ENCODE assay signal across 8 cellular contexts in the genomic region with DNA sequence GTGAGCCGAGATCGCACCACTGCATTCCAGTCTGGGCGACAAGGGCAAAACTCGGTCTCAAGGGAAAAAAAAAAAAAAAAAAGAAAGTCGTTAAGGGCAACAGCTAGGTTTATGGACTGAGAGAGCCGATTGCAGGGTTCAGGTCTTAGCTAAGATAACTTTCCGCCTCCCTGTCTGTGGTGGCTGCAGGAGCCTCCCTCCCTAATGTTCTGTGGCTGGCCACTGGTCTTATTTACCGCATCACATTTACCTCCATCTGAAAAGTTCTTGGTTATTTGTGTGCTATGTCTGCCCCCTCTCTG. TPM values are rescaled to one million over a fixed set of nuclear protein-coding genes. Genes with fewer than 3 reads are reported as not detected.
DNase-seq lines count a peak whose midpoint lies in the region; ATAC-seq and TF ChIP-seq lines count a peak whose summit lies in the region.

No MANE protein-coding gene starts in this region.

- in situ Hi-C loops in gastrocnemius medialis (cut with MboI; ENCODE audit: low sequenced_read_pairs in 4 of 4): loop anchor here in 1 of 4 donors (25.0 kb wide), 1 partner anchor 220 kb away; no protein-coding TSS in a partner anchor

- CTCF ChIA-PET in SK-N-SH (lab: Yijun Ruan, JAX): interaction anchor here (0.6 to 1.8 kb wide), 6 partner anchors 11 to 166 kb away, joined by 3 to 5 read pairs (median 3); no protein-coding TSS in a partner anchor

- H3K4me2 ChIP-seq in SK-N-SH: peak overlapping the region; percentile 85

- peaks cover 9 to 17% of the 10 kb centered on the region in 2 experiments; a peak in 2 of 4 replicates for H3K4me1 ChIP-seq in SK-N-SH (ENCODE audit: control insufficient read depth in 1 of 2, insufficient read depth in 2 of 2, low read depth in 1 of 2, low read length in 1 of 2)
- peaks cover 15 to 24% of the 10 kb centered on the region in 2 donors for H3K4me1 ChIP-seq in gastrocnemius medialis

- TF ChIP-seq CTCF in SK-N-SH (IDR thresholded peaks at IDR 0.05) (no peak), fibroblast of pulmonary artery (IDR thresholded peaks at IDR 0.05; ENCODE audit: low read length, missing control alignments) (no peak), gastrocnemius medialis (IDR thresholded peaks at IDR 0.05 in 4 of 5, conservative IDR thresholded peaks at IDR 0.05 in 1 of 5) (no peak)

- POLR2A ChIA-PET in SK-N-SH (lab: Yijun Ruan, JAX): interaction anchor here (0.6 to 1.1 kb wide), 3 partner anchors 12 to 129 kb away, joined by 3 to 5 read pairs (median 3); no protein-coding TSS in a partner anchor

- H4K20me1 ChIP-seq in SK-N-SH (ENCODE audit: insufficient read depth): peaks cover 10% of the 10 kb centered on the region; the same call in 1 of the 2 replicates

- H3F3A ChIP-seq in SK-N-SH (replicated peaks; ENCODE audit: insufficient read depth): peaks cover 2% of the 10 kb centered on the region

- H3K9me3 ChIP-seq in SK-N-SH (no peaks in the 10 kb centered on the region), gastrocnemius medialis (no peaks in the 10 kb centered on the region)

- peak overlapping the region in 1 of 2 experiments; percentile 69; a peak in 1 of 4 replicates for H3K27ac ChIP-seq in SK-N-SH (ENCODE audit: low read depth in 2 of 2, low read length in 1 of 2)
- H3K27ac ChIP-seq in gastrocnemius medialis: peak overlapping the region; percentile 87 to 93 (median 90)

- 63% methylated on average over 8 of the region's 8 CpGs for WGBS in SK-N-SH (ENCODE audit: low lambda C conversion rate)

- intact Hi-C loops in gastrocnemius medialis (cut with DNase I; ENCODE audit: low total_unique reads): loop anchor here (1.0 kb wide), 2 partner anchors 46 to 149 kb away; partner anchors contain the start of gene UPF1

- DNase-seq in H7 (peak; percentile 57), SK-N-SH (no peak), fibroblast of pulmonary artery (ENCODE audit: low read depth) (no peak), gastrocnemius medialis (no peak), DMS114 treated with DMSO at 0.1 percent for 48 hours (lab: John Stamatoyannopoulos, UW; ENCODE audit: unreplicated experiment) (no peak), UCSD-AML1 (lab: John Stamatoyannopoulos, UW; ENCODE audit: unreplicated experiment) (no peak), SHP77 (lab: John Stamatoyannopoulos, UW) (no peak)

- peak overlapping the region; percentile 69; the same call in 1 of the 2 replicates for H3K9ac ChIP-seq in SK-N-SH

- H3K27me3 ChIP-seq in H7 (ENCODE audit: control insufficient read depth, insufficient read depth, low read length) (no peaks in the 10 kb centered on the region), SK-N-SH (ENCODE audit: insufficient read depth) (no peaks in the 10 kb centered on the region), gastrocnemius medialis (no peaks in the 10 kb centered on the region)

- H3K4me3 ChIP-seq in H7 (ENCODE audit: insufficient read depth, low read depth, low read length) (peak overlapping the region; percentile 69), SK-N-SH (ENCODE audit: low read depth in 2 of 2, low read length in 1 of 2) (peak overlapping the region; percentile 59 to 64), fibroblast of pulmonary artery (replicated peaks; ENCODE audit: low read depth, low read length) (peak overlapping the region; percentile 57), gastrocnemius medialis (peak overlapping the region; percentile 52 to 65 (median 55))

- no peak for TF ChIP-seq EP300 in SK-N-SH (IDR thresholded peaks at IDR 0.05; ENCODE audit: borderline replicate concordance in 1 of 2, low read depth in 1 of 2, low read length in 1 of 2)

- ATAC-seq in gastrocnemius medialis (no peak), GM19467 (IDR thresholded peaks at IDR 0.05; ENCODE audit: unreplicated experiment) (no peak)

- H3K79me2 ChIP-seq in SK-N-SH (ENCODE audit: insufficient read depth): peaks cover 38% of the 10 kb centered on the region

- no peak for TF ChIP-seq POLR2A in gastrocnemius medialis (IDR thresholded peaks at IDR 0.05)

- H2AFZ ChIP-seq in SK-N-SH (ENCODE audit: low read depth): peak overlapping the region; percentile 87

- no peaks in the 10 kb centered on the region for H3K9me2 ChIP-seq in SK-N-SH

- no peak for TF ChIP-seq RAD21 in SK-N-SH (IDR thresholded peaks at IDR 0.05; ENCODE audit: low read length)

- H3K36me3 ChIP-seq in H7 (replicated peaks; ENCODE audit: control insufficient read depth, insufficient read depth, low read length) (no peaks in the 10 kb centered on the region), SK-N-SH (replicated peaks in 1 of 2; ENCODE audit: control insufficient read depth in 1 of 2, insufficient read depth in 2 of 2, low read length in 1 of 2) (no peaks in the 10 kb centered on the region), gastrocnemius medialis (no peaks in the 10 kb centered on the region)

TF ChIP-seq in SK-N-SH, 30 proteins besides CTCF, POLR2A, EP300 and RAD21 (continues in another document):
- TF ChIP-seq, protein P1, sequence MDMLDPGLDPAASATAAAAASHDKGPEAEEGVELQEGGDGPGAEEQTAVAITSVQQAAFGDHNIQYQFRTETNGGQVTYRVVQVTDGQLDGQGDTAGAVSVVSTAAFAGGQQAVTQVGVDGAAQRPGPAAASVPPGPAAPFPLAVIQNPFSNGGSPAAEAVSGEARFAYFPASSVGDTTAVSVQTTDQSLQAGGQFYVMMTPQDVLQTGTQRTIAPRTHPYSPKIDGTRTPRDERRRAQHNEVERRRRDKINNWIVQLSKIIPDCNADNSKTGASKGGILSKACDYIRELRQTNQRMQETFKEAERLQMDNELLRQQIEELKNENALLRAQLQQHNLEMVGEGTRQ (IDR thresholded peaks at IDR 0.05; ENCODE audit: borderline replicate concordance, low read depth, low read length): no peak
- TF ChIP-seq NRF1 (IDR thresholded peaks at IDR 0.05; ENCODE audit: low read depth, low read length): no peak
- TF ChIP-seq, protein P2, sequence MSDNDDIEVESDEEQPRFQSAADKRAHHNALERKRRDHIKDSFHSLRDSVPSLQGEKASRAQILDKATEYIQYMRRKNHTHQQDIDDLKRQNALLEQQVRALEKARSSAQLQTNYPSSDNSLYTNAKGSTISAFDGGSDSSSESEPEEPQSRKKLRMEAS (IDR thresholded peaks at IDR 0.05; ENCODE audit: low read depth): no peak
- no peak for TF ChIP-seq TEAD4 (IDR thresholded peaks at IDR 0.05; ENCODE audit: borderline replicate concordance, insufficient read depth)
- no peak for TF ChIP-seq GABPA (IDR thresholded peaks at IDR 0.05; ENCODE audit: low read depth)
- no peak for TF ChIP-seq RXRA (IDR thresholded peaks at IDR 0.05; ENCODE audit: borderline replicate concordance, low read depth)
- no peak for TF ChIP-seq MEF2A (IDR thresholded peaks at IDR 0.05; ENCODE audit: borderline replicate concordance, low read depth)
- no peak for TF ChIP-seq NFIC (IDR thresholded peaks at IDR 0.05; ENCODE audit: borderline replicate concordance)
- no peak for TF ChIP-seq ZBTB33 (IDR thresholded peaks at IDR 0.05; ENCODE audit: borderline replicate concordance, low read depth)
- TF ChIP-seq RFX5 (IDR thresholded peaks at IDR 0.05; ENCODE audit: low read length): no peak
- no peak for TF ChIP-seq GATA2 (CRISPR knock-in tag; IDR thresholded peaks at IDR 0.05)
- TF ChIP-seq YY1 (IDR thresholded peaks at IDR 0.05; ENCODE audit: low read depth): no peak
- TF ChIP-seq USF1 (IDR thresholded peaks at IDR 0.05; ENCODE audit: borderline replicate concordance, low read depth): no peak
- no peak for TF ChIP-seq JUND (IDR thresholded peaks at IDR 0.05)
- TF ChIP-seq, protein P3, sequence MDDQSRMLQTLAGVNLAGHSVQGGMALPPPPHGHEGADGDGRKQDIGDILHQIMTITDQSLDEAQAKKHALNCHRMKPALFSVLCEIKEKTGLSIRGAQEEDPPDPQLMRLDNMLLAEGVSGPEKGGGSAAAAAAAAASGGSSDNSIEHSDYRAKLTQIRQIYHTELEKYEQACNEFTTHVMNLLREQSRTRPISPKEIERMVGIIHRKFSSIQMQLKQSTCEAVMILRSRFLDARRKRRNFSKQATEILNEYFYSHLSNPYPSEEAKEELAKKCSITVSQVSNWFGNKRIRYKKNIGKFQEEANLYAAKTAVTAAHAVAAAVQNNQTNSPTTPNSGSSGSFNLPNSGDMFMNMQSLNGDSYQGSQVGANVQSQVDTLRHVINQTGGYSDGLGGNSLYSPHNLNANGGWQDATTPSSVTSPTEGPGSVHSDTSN (IDR thresholded peaks at IDR 0.05): no peak

RNA-seq across cellular contexts. Expression of gene CRTC1, which starts 0.7 kb away (rescaled TPM):
- total RNA-seq in H7 (2014; rRNA removed; shearing (Covaris generic)): 3.7 and 6.1 TPM in 2 replicates
- polyA plus RNA-seq in SK-N-SH (2012; rRNA removed): 2.2 and 5.0 TPM in 2 replicates
- polyA plus RNA-seq in SK-N-SH (2012; cell fraction: cytosol; rRNA removed): 2.1 and 3.2 TPM in 2 replicates
- 21.9 and 27.2 TPM in 2 replicates for polyA plus RNA-seq in SK-N-SH (2012; cell fraction: nucleus; rRNA removed)
- total RNA-seq in gastrocnemius medialis: 1 to 10 TPM; 2.8 to 8.8 (median 3.7) TPM

RNA-seq across cellular contexts. Expression of gene KLHL26, which starts 45.9 kb away (rescaled TPM):
- total RNA-seq in H7 (2014; rRNA removed; shearing (Covaris generic)): 7.1 and 11.7 TPM in 2 replicates
- 1.9 and 4.6 TPM in 2 replicates for polyA plus RNA-seq in SK-N-SH (2012; rRNA removed)
- polyA plus RNA-seq in SK-N-SH (2012; cell fraction: cytosol; rRNA removed): 1.7 and 1.8 TPM in 2 replicates
- polyA plus RNA-seq in SK-N-SH (2012; cell fraction: nucleus; rRNA removed): 5.0 and 5.5 TPM in 2 replicates
- 10 to 100 TPM in 1 of 4 donors, 1 to 10 TPM in 3; 5.2 to 12.0 (median 7.3) TPM for total RNA-seq in gastrocnemius medialis
